Comparison of ENCODE assay signal across 19 cellular contexts in genomic region chr1:2271134-2271785, GRCh38. TPM values are rescaled to one million over a fixed set of nuclear protein-coding genes. Genes with fewer than 3 reads are reported as not detected.
DNase-seq lines count a peak whose midpoint lies in the region; ATAC-seq and TF ChIP-seq lines count a peak whose summit lies in the region.
"Had no signal": no experiment of that assay in that cellular context is flagged by ENCODE, and none has a peak within 500 bp of the region (broad histone marks: within the 10 kb centered on the region; RNA-seq: fewer than 3 reads in every experiment).

No MANE protein-coding gene starts in this region.

- no peaks in the 10 kb centered on the region for H3K36me3 Mint-ChIP-seq in natural killer cell treated with Interleukin-12 subunit alpha and Interleukin-12 subunit beta and Interleukin-15 and Interleukin-18, amount 100 ng/mL, for 72 hours
- H3K36me3 Mint-ChIP-seq in natural killer cell = no peaks in the 10 kb centered on the region

- no peak overlapping the region for H2BK12ac ChIP-seq in trophoblast cell (ENCODE audit: low read length)

- no peaks in the 10 kb centered on the region for H3K9me3 Mint-ChIP-seq in natural killer cell treated with Interleukin-12 subunit alpha and Interleukin-12 subunit beta and Interleukin-15 and Interleukin-18, amount 100 ng/mL, for 72 hours
- H3K9me3 Mint-ChIP-seq in natural killer cell = no peaks in the 10 kb centered on the region
- H3K9me3 Mint-ChIP-seq: activated naive CD8-positive, alpha-beta T cell treated with anti-CD3 and anti-CD28 coated beads, Interleukin-2, amount 10 ng/mL, durations not matched to agents 7 days and 5 days; stimulated activated effector memory CD8-positive, alpha-beta T cell treated with anti-CD3 and anti-CD28 coated beads, Interleukin-12 subunit alpha, Interleukin-12 subunit beta, amount 100 ng/mL, for 72 hours had no signal

- H3K9ac ChIP-seq in trophoblast cell (ENCODE audit: low read length) = no peak overlapping the region

- no peak overlapping the region for H3K14ac ChIP-seq in trophoblast cell (ENCODE audit: low read length)

- H2AFZ ChIP-seq in trophoblast cell (ENCODE audit: insufficient read depth, low read length, poor library complexity) = no peak overlapping the region

- no peak overlapping the region for H4K8ac ChIP-seq in trophoblast cell (ENCODE audit: low read depth, low read length)

- H3K27ac ChIP-seq in right atrium auricular region (peak overlapping the region; percentile 61 to 78), trophoblast cell (ENCODE audit: low read depth, low read length) (no peak overlapping the region)
- H3K27ac ChIP-seq: A549 had no signal

- no peak overlapping the region for H4K12ac ChIP-seq in trophoblast cell (ENCODE audit: low read depth, low read length)

- peak; percentile 58 for DNase-seq in natural killer cell treated with Interleukin-12 subunit alpha and Interleukin-12 subunit beta and Interleukin-15 and Interleukin-18, amount 100 ng/mL, for 72 hours (ENCODE audit: low spot score)
- DNase-seq in natural killer cell (no peak), right atrium auricular region (ENCODE audit: low spot score) (no peak), trophoblast cell (no peak), NCI-H2196 treated with DMSO at 0.1 percent for 48 hours (lab: John Stamatoyannopoulos, UW; ENCODE audit: unreplicated experiment) (no peak), midbrain (lab: John Stamatoyannopoulos, UW) (no peak), DMS153 (lab: John Stamatoyannopoulos, UW) (no peak)
- DNase-seq: activated CD4-positive, alpha-beta T cell treated with anti-CD3 and anti-CD28 coated beads for 4 hours; activated naive CD8-positive, alpha-beta T cell treated with anti-CD3 and anti-CD28 coated beads, Interleukin-2, amount 10 ng/mL, durations not matched to agents 7 days and 5 days; activated T-cell treated with anti-CD3 and anti-CD28 coated beads for 4 hours; Kasumi-1; NCI-H187; NCI-H748 treated with DMSO at 0.1 percent for 48 hours; stimulated activated CD4-positive, alpha-beta T cell treated with anti-CD3 and anti-CD28 coated beads, Interleukin-4, amount 100 ng/mL, for 4 hours; T-helper 2 cell had no signal

- H3K36me3 ChIP-seq in right atrium auricular region (no peaks in the 10 kb centered on the region), trophoblast cell (ENCODE audit: control insufficient read depth in 1 of 2, insufficient read depth in 2 of 2, low read length in 2 of 2) (peaks cover 0 to 5% of the 10 kb centered on the region in 2 experiments)

- WGBS in trophoblast cell (ENCODE audit: extremely low coverage, insufficient coverage, insufficient read length) = no CpG with 5 or more reads among the region's 27 CpGs

- H3K4me1 ChIP-seq in right atrium auricular region = peaks cover 0 to 100% of the 10 kb centered on the region in 2 donors
- H3K4me1 ChIP-seq in trophoblast cell (ENCODE audit: control insufficient read depth in 1 of 2, insufficient read depth in 2 of 2, low read length in 2 of 2) = peaks cover 27 to 38% of the 10 kb centered on the region in 2 experiments

- peaks cover 7 to 19% of the 10 kb centered on the region in 2 donors for H3K4me1 Mint-ChIP-seq in natural killer cell treated with Interleukin-12 subunit alpha and Interleukin-12 subunit beta and Interleukin-15 and Interleukin-18, amount 100 ng/mL, for 72 hours (ENCODE audit: low read depth in 2 of 2)
- H3K4me1 Mint-ChIP-seq in natural killer cell = peaks cover 11 to 34% of the 10 kb centered on the region in 2 donors

- intact Hi-C loops in natural killer cell (cut with micrococcal nuclease) = no loop called here

- H3K27ac Mint-ChIP-seq in natural killer cell treated with Interleukin-12 subunit alpha and Interleukin-12 subunit beta and Interleukin-15 and Interleukin-18, amount 100 ng/mL, for 72 hours = no peak overlapping the region
- H3K27ac Mint-ChIP-seq in natural killer cell = no peak overlapping the region
- H3K27ac Mint-ChIP-seq: activated naive CD8-positive, alpha-beta T cell treated with anti-CD3 and anti-CD28 coated beads, Interleukin-2, amount 10 ng/mL, durations not matched to agents 7 days and 5 days; stimulated activated effector memory CD8-positive, alpha-beta T cell treated with anti-CD3 and anti-CD28 coated beads, Interleukin-12 subunit alpha, Interleukin-12 subunit beta, amount 100 ng/mL, for 72 hours had no signal

- H3K18ac ChIP-seq in trophoblast cell (ENCODE audit: low read length) = no peak overlapping the region

- no peak overlapping the region for H3K23ac ChIP-seq in trophoblast cell (ENCODE audit: low read length)

- H3K27me3 ChIP-seq in right atrium auricular region (no peaks in the 10 kb centered on the region), trophoblast cell (ENCODE audit: insufficient read depth, low read length) (no peaks in the 10 kb centered on the region)

- H2BK5ac ChIP-seq in trophoblast cell (ENCODE audit: low read depth, low read length, poor library complexity) = no peak overlapping the region

- ATAC-seq in natural killer cell treated with Interleukin-12 subunit alpha and Interleukin-12 subunit beta and Interleukin-15 and Interleukin-18, amount 100 ng/mL, for 72 hours = no peak
- no peak for ATAC-seq in natural killer cell
- no peak for ATAC-seq in GM21723 (IDR thresholded peaks at IDR 0.05; ENCODE audit: unreplicated experiment)
- ATAC-seq: A549; stimulated activated effector memory CD8-positive, alpha-beta T cell treated with anti-CD3 and anti-CD28 coated beads, Interleukin-12 subunit alpha, Interleukin-12 subunit beta, amount 100 ng/mL, for 72 hours had no signal

- H3K27me3 Mint-ChIP-seq in natural killer cell treated with Interleukin-12 subunit alpha and Interleukin-12 subunit beta and Interleukin-15 and Interleukin-18, amount 100 ng/mL, for 72 hours = no peaks in the 10 kb centered on the region
- H3K27me3 Mint-ChIP-seq in natural killer cell (ENCODE audit: low read depth in 2 of 2) = no peaks in the 10 kb centered on the region
- H3K27me3 Mint-ChIP-seq: activated naive CD8-positive, alpha-beta T cell treated with anti-CD3 and anti-CD28 coated beads, Interleukin-2, amount 10 ng/mL, durations not matched to agents 7 days and 5 days had no signal

- TF ChIP-seq CTCF in natural killer cell (IDR thresholded peaks at IDR 0.05) (no peak), right atrium auricular region (IDR thresholded peaks at IDR 0.05) (no peak)

- no peak overlapping the region for H3K4me3 Mint-ChIP-seq in natural killer cell treated with Interleukin-12 subunit alpha and Interleukin-12 subunit beta and Interleukin-15 and Interleukin-18, amount 100 ng/mL, for 72 hours
- no peak overlapping the region for H3K4me3 Mint-ChIP-seq in natural killer cell
- H3K4me3 Mint-ChIP-seq: activated naive CD8-positive, alpha-beta T cell treated with anti-CD3 and anti-CD28 coated beads, Interleukin-2, amount 10 ng/mL, durations not matched to agents 7 days and 5 days; stimulated activated effector memory CD8-positive, alpha-beta T cell treated with anti-CD3 and anti-CD28 coated beads, Interleukin-12 subunit alpha, Interleukin-12 subunit beta, amount 100 ng/mL, for 72 hours had no signal

- H3K4me2 ChIP-seq in trophoblast cell (ENCODE audit: low read length) = no peak overlapping the region
- H3K4me2 ChIP-seq: A549 had no signal

- no peaks in the 10 kb centered on the region for H3K9me3 ChIP-seq in right atrium auricular region
- no peaks in the 10 kb centered on the region for H3K9me3 ChIP-seq in trophoblast cell (ENCODE audit: insufficient read depth, low read depth, low read length)
- H3K9me3 ChIP-seq: A549, Caco-2 had no signal

- H3K4me3 ChIP-seq in right atrium auricular region = no peak overlapping the region
- no peak overlapping the region for H3K4me3 ChIP-seq in trophoblast cell (ENCODE audit: low read depth, low read length)
- H3K4me3 ChIP-seq: A549 had no signal

- H2BK120ac ChIP-seq in trophoblast cell (ENCODE audit: insufficient read depth, low read length, poor library complexity) = no peak overlapping the region

- no peak overlapping the region for H2AK5ac ChIP-seq in trophoblast cell (ENCODE audit: low read length)

- peaks cover 34% of the 10 kb centered on the region for H3K79me2 ChIP-seq in trophoblast cell (ENCODE audit: control insufficient read depth, insufficient read depth, low read length, poor library complexity)

- peak overlapping the region; percentile 41 for H3K4ac ChIP-seq in trophoblast cell (ENCODE audit: low read depth, low read length)

- no peak overlapping the region for H4K91ac ChIP-seq in trophoblast cell (ENCODE audit: low read depth, low read length)

- no peaks in the 10 kb centered on the region for H3K79me1 ChIP-seq in trophoblast cell (ENCODE audit: low read length)

RNA-seq across cellular contexts. Expression of gene SKI, which starts 43.1 kb away (rescaled TPM):
- 10 to 100 TPM; 16.5 to 42.7 TPM for total RNA-seq in natural killer cell treated with Interleukin-12 subunit alpha and Interleukin-12 subunit beta and Interleukin-15 and Interleukin-18, amount 100 ng/mL, for 72 hours
- total RNA-seq in natural killer cell = 100 to 1,000 TPM in 2 of 3 donors, 10 to 100 TPM in 1; 96.9 to 145 (median 140) TPM
- 10 to 100 TPM; 36.7 to 57.2 TPM for total RNA-seq in right atrium auricular region
- 73.3 and 73.7 TPM in 2 replicates for polyA plus RNA-seq in trophoblast cell (2013)
